ENCODE assay signal across 1 cellular context in the genomic region with DNA sequence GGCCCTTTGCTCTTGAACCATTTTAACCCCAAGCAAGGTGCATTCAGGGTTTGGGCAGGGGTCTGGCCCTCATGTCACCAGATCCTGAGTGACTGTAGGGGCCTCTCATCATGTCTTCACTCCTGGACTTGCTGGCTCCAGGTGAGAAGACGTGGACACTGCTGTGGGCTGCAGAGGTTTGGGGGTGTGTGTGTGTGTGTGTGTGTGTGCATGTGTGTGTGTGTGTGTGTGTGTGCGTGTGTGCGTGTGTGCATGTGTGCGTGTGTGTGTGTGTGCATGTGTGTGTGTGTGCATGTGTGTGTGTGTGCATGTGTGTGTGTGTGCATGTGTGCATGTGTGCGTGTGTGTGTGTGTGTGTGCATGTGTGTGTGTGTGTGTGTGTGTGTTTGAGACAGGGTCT. TPM values are rescaled to one million over a fixed set of nuclear protein-coding genes. Genes with fewer than 3 reads are reported as not detected.
"Had no signal": no experiment of that assay in that cellular context is flagged by ENCODE, and none has a peak within 500 bp of the region (broad histone marks: within the 10 kb centered on the region; RNA-seq: fewer than 3 reads in every experiment).

No MANE protein-coding gene starts in this region.

RNA-seq across cellular contexts. Expression of a gene that starts 50.0 kb away (rescaled TPM):
- polyA plus RNA-seq: GM23248 had no signal
